Comparison of ENCODE assay signal across 21 cellular contexts in genomic region chr15:44606740-44607139, GRCh38.
"Had no signal": no experiment of that assay in that cellular context is flagged by ENCODE, and none has a peak within 500 bp of the region (broad histone marks: within the 10 kb centered on the region; RNA-seq: fewer than 3 reads in every experiment).

No MANE protein-coding gene starts in this region.

- DNase-seq: activated B cell treated with CpG ODN at 0.5 μM for 24 hours; activated CD4-positive, alpha-beta memory T cell treated with anti-CD3 and anti-CD28 coated beads, Interleukin-2, amount 10 ng/mL, durations not matched to agents 7 days and 5 days; activated CD4-positive, alpha-beta T cell treated with anti-CD3 and anti-CD28 coated beads, Interleukin-2, amount 10 ng/mL, durations not matched to agents 7 days and 5 days; activated gamma-delta T cell; activated naive CD4-positive, alpha-beta T cell treated with anti-CD3 and anti-CD28 coated beads for 36 hours; amygdala; brain microvascular endothelial cell; caudate nucleus; IMR-90; Kasumi-1; KBM-7; NCI-H1048; NCI-H146; NCI-H187 treated with DMSO at 0.1 percent for 48 hours; NCI-H345; NCI-H510A; NCI-H526 treated with DMSO at 0.1 percent for 48 hours; NCI-H82; SIG-M5; T-helper 2 cell; T1000 had no signal

- H3K27me3 Mint-ChIP-seq: activated B cell treated with CpG ODN at 0.5 μM for 24 hours; activated CD4-positive, alpha-beta memory T cell treated with anti-CD3 and anti-CD28 coated beads, Interleukin-2, amount 10 ng/mL, durations not matched to agents 7 days and 5 days; activated CD4-positive, alpha-beta T cell treated with anti-CD3 and anti-CD28 coated beads, Interleukin-2, amount 10 ng/mL, durations not matched to agents 7 days and 5 days had no signal

- H3K9me3 Mint-ChIP-seq: activated B cell treated with CpG ODN at 0.5 μM for 24 hours; activated CD4-positive, alpha-beta memory T cell treated with anti-CD3 and anti-CD28 coated beads, Interleukin-2, amount 10 ng/mL, durations not matched to agents 7 days and 5 days; activated CD4-positive, alpha-beta T cell treated with anti-CD3 and anti-CD28 coated beads, Interleukin-2, amount 10 ng/mL, durations not matched to agents 7 days and 5 days; activated naive CD4-positive, alpha-beta T cell treated with anti-CD3 and anti-CD28 coated beads for 36 hours had no signal

- H3K27me3 ChIP-seq: brain microvascular endothelial cell had no signal

- H3K27ac Mint-ChIP-seq: activated B cell treated with CpG ODN at 0.5 μM for 24 hours; activated CD4-positive, alpha-beta memory T cell treated with anti-CD3 and anti-CD28 coated beads, Interleukin-2, amount 10 ng/mL, durations not matched to agents 7 days and 5 days; activated CD4-positive, alpha-beta T cell treated with anti-CD3 and anti-CD28 coated beads, Interleukin-2, amount 10 ng/mL, durations not matched to agents 7 days and 5 days; activated naive CD4-positive, alpha-beta T cell treated with anti-CD3 and anti-CD28 coated beads for 36 hours had no signal

- H3K4me3 Mint-ChIP-seq: activated B cell treated with CpG ODN at 0.5 μM for 24 hours; activated CD4-positive, alpha-beta memory T cell treated with anti-CD3 and anti-CD28 coated beads, Interleukin-2, amount 10 ng/mL, durations not matched to agents 7 days and 5 days; activated CD4-positive, alpha-beta T cell treated with anti-CD3 and anti-CD28 coated beads, Interleukin-2, amount 10 ng/mL, durations not matched to agents 7 days and 5 days; activated naive CD4-positive, alpha-beta T cell treated with anti-CD3 and anti-CD28 coated beads for 36 hours had no signal

- H3K27ac ChIP-seq: brain microvascular endothelial cell had no signal

- H3K4me1 Mint-ChIP-seq: activated B cell treated with CpG ODN at 0.5 μM for 24 hours; activated CD4-positive, alpha-beta memory T cell treated with anti-CD3 and anti-CD28 coated beads, Interleukin-2, amount 10 ng/mL, durations not matched to agents 7 days and 5 days had no signal
